ENCODE assay signal across 1 cellular context in the genomic region with DNA sequence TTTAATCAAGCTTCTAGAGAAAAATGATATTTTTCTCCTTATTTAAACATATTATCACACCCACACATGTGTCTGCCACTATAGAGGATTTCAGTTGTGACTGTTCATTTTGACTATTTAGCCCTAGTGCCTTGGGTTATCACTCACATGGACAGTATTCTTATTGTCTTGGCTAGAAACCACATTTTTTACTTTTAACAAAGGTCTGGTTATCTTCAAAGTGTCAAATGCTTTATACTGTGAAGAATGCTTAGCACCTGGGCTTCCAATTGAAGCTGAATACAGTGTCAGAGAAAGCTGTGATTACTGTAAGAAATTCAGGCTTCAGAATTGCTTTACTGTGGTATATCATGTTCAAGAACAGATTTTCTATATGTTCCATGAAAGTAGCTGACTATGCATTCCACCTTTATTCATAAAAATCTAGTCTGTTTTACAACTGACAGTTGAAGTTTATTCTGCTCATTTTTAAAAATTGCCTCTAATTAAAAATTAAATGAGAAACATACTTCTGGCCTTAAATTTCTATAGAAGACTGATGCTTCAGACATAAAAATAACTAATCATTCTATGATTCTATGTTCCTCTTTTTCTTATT.
TF ChIP-seq lines count a peak whose summit lies in the region.

No MANE protein-coding gene starts in this region.

TF ChIP-seq in IMR-90, 13 proteins besides CTCF, POLR2A, EP300 and RAD21 (continued from another document):
- TF ChIP-seq, protein P1, sequence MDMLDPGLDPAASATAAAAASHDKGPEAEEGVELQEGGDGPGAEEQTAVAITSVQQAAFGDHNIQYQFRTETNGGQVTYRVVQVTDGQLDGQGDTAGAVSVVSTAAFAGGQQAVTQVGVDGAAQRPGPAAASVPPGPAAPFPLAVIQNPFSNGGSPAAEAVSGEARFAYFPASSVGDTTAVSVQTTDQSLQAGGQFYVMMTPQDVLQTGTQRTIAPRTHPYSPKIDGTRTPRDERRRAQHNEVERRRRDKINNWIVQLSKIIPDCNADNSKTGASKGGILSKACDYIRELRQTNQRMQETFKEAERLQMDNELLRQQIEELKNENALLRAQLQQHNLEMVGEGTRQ (IDR thresholded peaks at IDR 0.05; ENCODE audit: low read depth, low read length) = no peak
